9 cellular contexts compared by ENCODE assay signal in the genomic region with DNA sequence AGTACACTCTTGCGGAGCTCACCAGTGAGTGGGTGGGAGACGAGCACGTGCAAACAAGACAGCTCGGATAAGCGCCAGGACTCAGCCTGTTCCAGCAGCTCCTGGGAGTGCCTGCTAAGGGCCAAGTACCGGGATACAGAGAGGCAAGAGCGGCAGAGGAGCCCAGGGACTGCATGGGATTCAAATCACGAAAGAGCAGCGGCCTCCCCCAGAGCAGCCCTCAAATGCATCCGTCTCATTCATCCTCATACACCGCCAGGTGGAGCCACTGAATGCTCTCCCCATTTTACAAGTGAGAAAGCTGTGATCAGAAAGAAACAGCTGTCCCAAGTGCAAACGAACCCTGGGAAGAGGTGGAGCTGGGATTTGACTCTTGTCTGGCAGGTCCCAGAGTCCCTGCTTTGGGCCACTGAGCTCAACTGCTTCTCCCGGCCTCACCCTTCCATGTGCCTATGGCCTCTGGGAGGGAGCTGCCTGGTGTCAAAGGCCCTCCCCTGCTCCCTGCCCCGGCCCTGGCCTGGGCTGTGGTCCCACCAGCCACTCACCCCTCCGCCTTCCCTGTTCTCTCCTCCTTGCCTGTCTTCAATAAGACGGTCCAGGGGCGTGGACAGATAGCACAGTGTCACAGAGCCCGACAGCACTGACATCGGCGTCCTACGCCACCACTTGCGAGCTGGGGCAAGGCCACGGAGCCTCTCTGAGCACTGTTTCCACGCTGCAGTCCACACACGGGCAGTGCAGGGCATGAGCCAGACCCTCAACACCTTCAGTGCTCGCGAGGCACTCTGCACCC.
DNase-seq lines count a peak whose midpoint lies in the region; ATAC-seq and TF ChIP-seq lines count a peak whose summit lies in the region.
"Had no signal": no experiment of that assay in that cellular context is flagged by ENCODE, and none has a peak within 500 bp of the region (broad histone marks: within the 10 kb centered on the region; RNA-seq: fewer than 3 reads in every experiment).

No MANE protein-coding gene starts in this region.

- WGBS in neuronal stem cell (ENCODE audit: extremely low coverage in 2 of 2, insufficient read length in 2 of 2, insufficient replicate concordance in 1 of 2), 2 donors: no CpG with 5 or more reads among the region's 27 CpGs

- peak overlapping the region; percentile 8 for H3K23ac ChIP-seq in neuronal stem cell (ENCODE audit: low read depth, low read length, poor library complexity)

- H3K4me2 ChIP-seq in OCI-LY1 (ENCODE audit: low read length) (no peak overlapping the region), neuronal stem cell (ENCODE audit: insufficient read depth, low read length, poor library complexity, severe bottlenecking) (no peak overlapping the region)

- H3F3A ChIP-seq in OCI-LY1 (ENCODE audit: insufficient read depth, low read length): no peaks in the 10 kb centered on the region

- H3K4ac ChIP-seq in neuronal stem cell (ENCODE audit: low read length): peak overlapping the region; percentile 97

- peak overlapping the region; percentile 55 for H3K18ac ChIP-seq in neuronal stem cell (ENCODE audit: low read length)

- H3K27me3 ChIP-seq in OCI-LY1 (ENCODE audit: insufficient read depth, low read length) (no peaks in the 10 kb centered on the region), neuronal stem cell (ENCODE audit: control insufficient read depth in 3 of 3, insufficient read depth in 3 of 3, low read depth in 1 of 3, low read length in 3 of 3) (peaks cover 0 to 6% (median 0%) of the 10 kb centered on the region in 3 experiments)

- peak overlapping the region; percentile 64 for H2AK5ac ChIP-seq in neuronal stem cell (ENCODE audit: low read depth, low read length)

- no peaks in the 10 kb centered on the region for H3K36me3 Mint-ChIP-seq in activated T-helper 17 cell treated with anti-CD3 and anti-CD28 coated beads, Interleukin-2, amount 50 U/mL, for 72 hours (ENCODE audit: low read depth)

- no peaks in the 10 kb centered on the region for H4K20me1 ChIP-seq in OCI-LY1 (ENCODE audit: insufficient read depth, low read length)

- no peak overlapping the region for H2BK5ac ChIP-seq in neuronal stem cell (ENCODE audit: low read length)

- H3K14ac ChIP-seq in neuronal stem cell (ENCODE audit: low read length): peak overlapping the region; percentile 76

- H3K4me1 Mint-ChIP-seq in activated T-helper 17 cell treated with anti-CD3 and anti-CD28 coated beads, Interleukin-2, amount 50 U/mL, for 72 hours: peaks cover 15% of the 10 kb centered on the region

- H3K4me3 ChIP-seq in OCI-LY1 (ENCODE audit: low read depth, low read length, poor library complexity, severe bottlenecking) (no peak overlapping the region), fibroblast of the aortic adventitia (ENCODE audit: low read depth, low read length) (no peak overlapping the region), neuronal stem cell (ENCODE audit: low read length in 2 of 2) (no peak overlapping the region)
- H3K4me3 ChIP-seq: SK-N-MC had no signal

- H3K4me1 ChIP-seq in OCI-LY1 (ENCODE audit: insufficient read depth, low read length, severe bottlenecking) (peaks cover 10% of the 10 kb centered on the region), neuronal stem cell (ENCODE audit: control insufficient read depth in 2 of 2, insufficient read depth in 1 of 2, low read depth in 1 of 2, low read length in 2 of 2) (peaks cover 26 to 52% of the 10 kb centered on the region in 2 donors)

- H3K27ac ChIP-seq in OCI-LY1 (ENCODE audit: low read depth, low read length, poor library complexity, severe bottlenecking) (no peak overlapping the region), neuronal stem cell (replicated peaks; ENCODE audit: low read length) (no peak overlapping the region)
- H3K27ac ChIP-seq: SK-N-MC had no signal

- H2AFZ ChIP-seq in OCI-LY1 (ENCODE audit: low read length) (no peak overlapping the region), neuronal stem cell (ENCODE audit: low read length) (peak overlapping the region; percentile 70)

- no peaks in the 10 kb centered on the region for H3K27me3 Mint-ChIP-seq in activated T-helper 17 cell treated with anti-CD3 and anti-CD28 coated beads, Interleukin-2, amount 50 U/mL, for 72 hours

- H3K9me2 ChIP-seq in OCI-LY1 (ENCODE audit: low read depth, low read length): no peaks in the 10 kb centered on the region

- peak overlapping the region; percentile 86 for H3K27ac Mint-ChIP-seq in activated T-helper 17 cell treated with anti-CD3 and anti-CD28 coated beads, Interleukin-2, amount 50 U/mL, for 72 hours

- H4K91ac ChIP-seq in neuronal stem cell (ENCODE audit: low read depth, low read length, poor library complexity): no peak overlapping the region

- no peaks in the 10 kb centered on the region for H3K79me1 ChIP-seq in neuronal stem cell (ENCODE audit: low read depth, low read length)

- H3K36me3 ChIP-seq in OCI-LY1 (ENCODE audit: insufficient read depth, low read length) (no peaks in the 10 kb centered on the region), neuronal stem cell (replicated peaks in 1 of 2; ENCODE audit: control insufficient read depth in 2 of 2, insufficient read depth in 2 of 2, low read length in 2 of 2) (no peaks in the 10 kb centered on the region)

- no peaks in the 10 kb centered on the region for H3K9me3 Mint-ChIP-seq in activated T-helper 17 cell treated with anti-CD3 and anti-CD28 coated beads, Interleukin-2, amount 50 U/mL, for 72 hours

- peak overlapping the region; percentile 86 for H2BK15ac ChIP-seq in neuronal stem cell (ENCODE audit: low read length)

- no peak overlapping the region for H2BK12ac ChIP-seq in neuronal stem cell (ENCODE audit: low read length)

- no peak overlapping the region for H4K8ac ChIP-seq in neuronal stem cell (ENCODE audit: low read depth, low read length)

- H3K9ac ChIP-seq in OCI-LY1 (ENCODE audit: low read length) (no peak overlapping the region), neuronal stem cell (ENCODE audit: low read depth, low read length, poor library complexity) (peak overlapping the region; percentile 72)

- H3K4me3 Mint-ChIP-seq in activated T-helper 17 cell treated with anti-CD3 and anti-CD28 coated beads, Interleukin-2, amount 50 U/mL, for 72 hours: peak overlapping the region; percentile 62

- ATAC-seq in HG02884 (IDR thresholded peaks at IDR 0.05; ENCODE audit: unreplicated experiment) (peak; percentile 49), HG03135 (IDR thresholded peaks at IDR 0.05; ENCODE audit: unreplicated experiment) (no peak)
- peak; percentile 59 for ATAC-seq in activated T-helper 17 cell treated with anti-CD3 and anti-CD28 coated beads, Interleukin-2, amount 50 U/mL, for 72 hours (replicated peaks)

- H2BK120ac ChIP-seq in neuronal stem cell (ENCODE audit: low read depth, low read length): no peak overlapping the region

- H3K79me2 ChIP-seq in OCI-LY1 (ENCODE audit: insufficient read depth, low read length): no peaks in the 10 kb centered on the region

- TF ChIP-seq CTCF in OCI-LY1 (IDR thresholded peaks at IDR 0.05; ENCODE audit: low read length): peak; percentile 79
- TF ChIP-seq CTCF in fibroblast of the aortic adventitia (IDR thresholded peaks at IDR 0.05; ENCODE audit: insufficient read depth, low read length): peak; percentile 82

- DNase-seq in COLO668 (lab: John Stamatoyannopoulos, UW; ENCODE audit: unreplicated experiment): peak; percentile 78
- DNase-seq in fibroblast of the aortic adventitia (ENCODE audit: low read depth): peak; percentile 82
- DNase-seq in neuronal stem cell (ENCODE audit: low spot score): peak; percentile 63
- DNase-seq in amniotic stem cell (lab: John Stamatoyannopoulos, UW): no peak

- no peaks in the 10 kb centered on the region for H3K9me3 ChIP-seq in OCI-LY1 (ENCODE audit: low read length)
- peaks cover 0 to 2% of the 10 kb centered on the region in 2 donors for H3K9me3 ChIP-seq in neuronal stem cell (replicated peaks in 1 of 2; ENCODE audit: control insufficient read depth in 2 of 2, insufficient read depth in 1 of 2, low read depth in 1 of 2, low read length in 2 of 2)
